ENCODE assay signal across 20 cellular contexts in the genomic region with DNA sequence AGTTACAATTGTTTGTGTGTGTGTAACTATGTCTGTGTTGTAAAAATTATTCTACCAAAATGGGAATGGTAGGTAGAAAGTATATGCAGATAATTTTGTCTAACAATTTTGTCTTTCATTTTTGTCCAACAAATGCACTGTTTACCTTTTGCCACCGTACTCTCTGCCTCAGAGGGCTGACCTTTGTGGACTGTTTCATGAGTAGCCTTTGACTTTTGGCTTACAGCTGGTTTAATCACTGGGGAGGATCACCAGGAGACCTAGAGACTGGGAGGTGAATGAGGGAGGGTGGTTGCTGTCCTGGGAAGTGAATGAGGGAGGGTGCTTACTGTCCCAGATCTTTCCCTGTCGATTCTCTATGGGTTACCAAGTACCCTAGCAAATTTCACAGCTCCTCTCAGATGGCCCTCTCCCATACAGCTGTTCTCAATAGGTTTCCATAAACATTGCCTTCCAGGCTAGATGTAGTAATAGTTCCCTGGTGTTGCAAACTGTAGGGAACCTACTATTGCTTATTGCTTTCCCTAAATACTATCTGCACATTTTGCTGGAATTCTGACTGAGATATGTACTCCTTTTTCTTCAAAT. TPM values are rescaled to one million over a fixed set of nuclear protein-coding genes. Genes with fewer than 3 reads are reported as not detected.
A peak's percentile ranks its signal among the peaks of the same experiment; 100 is the strongest.
DNase-seq lines count a peak whose midpoint lies in the region; ATAC-seq, FAIRE-seq and TF ChIP-seq lines count a peak whose summit lies in the region.
"Had no signal": no experiment of that assay in that cellular context is flagged by ENCODE, and none has a peak within 500 bp of the region (broad histone marks: within the 10 kb centered on the region; RNA-seq: fewer than 3 reads in every experiment).

No MANE protein-coding gene starts in this region.

- ATAC-seq in left lobe of liver (peak; percentile 92), HG03135 (IDR thresholded peaks at IDR 0.05; ENCODE audit: unreplicated experiment) (no peak)
- ATAC-seq in stimulated activated naive B cell treated with anti-CD40 and anti-IgM and Interleukin-4, amounts not matched to agents 10 μg/mL and 1 μg/mL and 100 μg/mL, for 72 hours (replicated peaks) = no peak
- ATAC-seq: A549, Right ventricle myocardium inferior had no signal

- peak overlapping the region; percentile 41 for H3K27ac ChIP-seq in OCI-LY1 (ENCODE audit: low read depth, low read length, poor library complexity, severe bottlenecking)
- no peak overlapping the region for H3K27ac ChIP-seq in mesendoderm (ENCODE audit: low read depth, low read length)
- H3K27ac ChIP-seq: A549, SJSA1 had no signal

- H3K4me3 ChIP-seq in OCI-LY1 (ENCODE audit: low read depth, low read length, poor library complexity, severe bottlenecking) (no peak overlapping the region), mesendoderm (ENCODE audit: low read length) (no peak overlapping the region)
- H3K4me3 ChIP-seq: A549, SJSA1 had no signal

- no peak overlapping the region for H3K9ac ChIP-seq in OCI-LY1 (ENCODE audit: low read length)
- H3K9ac ChIP-seq in mesendoderm (ENCODE audit: low read length) = no peak overlapping the region

- H3K9me2 ChIP-seq in OCI-LY1 (ENCODE audit: low read depth, low read length) = no peaks in the 10 kb centered on the region

- no peaks in the 10 kb centered on the region for H3K79me1 ChIP-seq in mesendoderm (ENCODE audit: low read length)

- H3K9me3 ChIP-seq in OCI-LY1 (ENCODE audit: low read length) = 0 out of 2 replicates have a peak, but pooled peaks cover 2% of the 10 kb centered on the region
- H3K9me3 ChIP-seq: A549, SJSA1 had no signal

- H2BK120ac ChIP-seq in mesendoderm (ENCODE audit: low read depth, low read length) = no peak overlapping the region

- H3K23ac ChIP-seq in mesendoderm (ENCODE audit: low read length) = no peak overlapping the region

- H2AK5ac ChIP-seq in mesendoderm (ENCODE audit: low read length) = no peak overlapping the region

- peaks cover 9% of the 10 kb centered on the region for H3F3A ChIP-seq in OCI-LY1 (ENCODE audit: insufficient read depth, low read length)

- peak; percentile 16 for FAIRE-seq in GM12891 (lab: Jason Lieb, UNC)
- FAIRE-seq: A549, H54 had no signal

- peak overlapping the region in 1 of 2 donors; percentile 20 for H3K4me3 Mint-ChIP-seq in stimulated activated naive B cell treated with anti-CD40 and anti-IgM and Interleukin-4, amounts not matched to agents 10 μg/mL and 1 μg/mL and 100 μg/mL, for 72 hours
- H3K4me3 Mint-ChIP-seq: CD4-positive, alpha-beta memory T cell had no signal

- no peak overlapping the region for H4K8ac ChIP-seq in mesendoderm (ENCODE audit: low read depth, low read length)

- no peaks in the 10 kb centered on the region for H3K36me3 Mint-ChIP-seq in stimulated activated naive B cell treated with anti-CD40 and anti-IgM and Interleukin-4, amounts not matched to agents 10 μg/mL and 1 μg/mL and 100 μg/mL, for 72 hours
- H3K36me3 Mint-ChIP-seq: CD4-positive, alpha-beta memory T cell had no signal

- H3K36me3 ChIP-seq in OCI-LY1 (ENCODE audit: insufficient read depth, low read length) (no peaks in the 10 kb centered on the region), mesendoderm (ENCODE audit: control insufficient read depth, insufficient read depth, low read length) (no peaks in the 10 kb centered on the region)
- H3K36me3 ChIP-seq: SJSA1 had no signal

- no peak for TF ChIP-seq POLR2A in GM12891 (IDR thresholded peaks at IDR 0.05; ENCODE audit: low read depth, low read length)

- no peak overlapping the region for H4K5ac ChIP-seq in mesendoderm (ENCODE audit: low read length)

- H3K9me3 Mint-ChIP-seq in stimulated activated naive B cell treated with anti-CD40 and anti-IgM and Interleukin-4, amounts not matched to agents 10 μg/mL and 1 μg/mL and 100 μg/mL, for 72 hours = peaks cover 0 to 3% of the 10 kb centered on the region in 2 donors
- H3K9me3 Mint-ChIP-seq: CD4-positive, alpha-beta memory T cell had no signal

- no peak for TF ChIP-seq CTCF in OCI-LY1 (IDR thresholded peaks at IDR 0.05; ENCODE audit: low read length)

- no peak overlapping the region for H2BK5ac ChIP-seq in mesendoderm (ENCODE audit: low read length)

- H3K4me2 ChIP-seq in OCI-LY1 (ENCODE audit: low read length) (no peak overlapping the region), mesendoderm (ENCODE audit: low read length) (no peak overlapping the region)
- H3K4me2 ChIP-seq: A549 had no signal

- H3K4me1 Mint-ChIP-seq in stimulated activated naive B cell treated with anti-CD40 and anti-IgM and Interleukin-4, amounts not matched to agents 10 μg/mL and 1 μg/mL and 100 μg/mL, for 72 hours = peaks cover 35 to 64% of the 10 kb centered on the region in 2 donors
- H3K4me1 Mint-ChIP-seq: CD4-positive, alpha-beta memory T cell had no signal

- H3K27ac Mint-ChIP-seq in stimulated activated naive B cell treated with anti-CD40 and anti-IgM and Interleukin-4, amounts not matched to agents 10 μg/mL and 1 μg/mL and 100 μg/mL, for 72 hours = peak overlapping the region; percentile 72
- H3K27ac Mint-ChIP-seq: CD4-positive, alpha-beta memory T cell had no signal

- H4K20me1 ChIP-seq in OCI-LY1 (ENCODE audit: insufficient read depth, low read length) = no peaks in the 10 kb centered on the region

- no peak overlapping the region for H2AFZ ChIP-seq in OCI-LY1 (ENCODE audit: low read length)

- no peak overlapping the region for H2BK15ac ChIP-seq in mesendoderm (replicated peaks; ENCODE audit: low read depth)

- no CpG with 5 or more reads among the region's 2 CpGs for WGBS in mesendoderm (ENCODE audit: extremely low coverage, insufficient coverage, low lambda C conversion rate)

- H3K27me3 ChIP-seq in OCI-LY1 (ENCODE audit: insufficient read depth, low read length) = no peaks in the 10 kb centered on the region
- H3K27me3 ChIP-seq in mesendoderm (ENCODE audit: insufficient read depth, low read length, poor library complexity) = no peaks in the 10 kb centered on the region

- H3K79me2 ChIP-seq in OCI-LY1 (ENCODE audit: insufficient read depth, low read length) (no peaks in the 10 kb centered on the region), mesendoderm (ENCODE audit: control insufficient read depth, insufficient read depth, low read length) (no peaks in the 10 kb centered on the region)

- H3K27me3 Mint-ChIP-seq in stimulated activated naive B cell treated with anti-CD40 and anti-IgM and Interleukin-4, amounts not matched to agents 10 μg/mL and 1 μg/mL and 100 μg/mL, for 72 hours = no peaks in the 10 kb centered on the region

- no peak overlapping the region for H3K4ac ChIP-seq in mesendoderm (ENCODE audit: low read depth, low read length)

- H3K18ac ChIP-seq in mesendoderm (ENCODE audit: low read length) = no peak overlapping the region

- DNase-seq in GM12891 (ENCODE audit: insufficient read length, low spot score) (no peak), left lobe of liver (ENCODE audit: low spot score) (peak; percentile 72), mesendoderm (no peak), NCI-H2029 treated with DMSO at 0.1 percent for 48 hours (lab: John Stamatoyannopoulos, UW) (no peak)
- no peak for DNase-seq in stimulated activated naive B cell treated with anti-CD40 and anti-IgM and Interleukin-4, amounts not matched to agents 10 μg/mL and 1 μg/mL and 100 μg/mL, for 72 hours
- DNase-seq: CD4-positive, alpha-beta memory T cell; DMS153; GDM1; NCI-H1092 treated with DMSO at 0.1 percent for 48 hours; NCI-H1436 treated with DMSO at 0.1 percent for 48 hours; NCI-H1930; NCI-H2227 treated with DMSO at 0.1 percent for 48 hours; NCI-H510A treated with DMSO at 0.1 percent for 48 hours; NCI-H774 had no signal

- H3K4me1 ChIP-seq in OCI-LY1 (ENCODE audit: insufficient read depth, low read length, severe bottlenecking) = peaks cover 54% of the 10 kb centered on the region
- no peaks in the 10 kb centered on the region for H3K4me1 ChIP-seq in mesendoderm (ENCODE audit: control insufficient read depth, low read depth, low read length)
- H3K4me1 ChIP-seq: SJSA1 had no signal

- no peak overlapping the region for H3K56ac ChIP-seq in mesendoderm (ENCODE audit: low read length)

TF ChIP-seq in GM12891, 5 proteins besides CTCF, POLR2A, EP300 and RAD21:
- TF ChIP-seq POU2F2 (IDR thresholded peaks at IDR 0.05; ENCODE audit: low read depth, low read length) = no peak
- TF ChIP-seq PAX5 (IDR thresholded peaks at IDR 0.05; ENCODE audit: insufficient read depth, low read length, severe bottlenecking) = no peak
- no peak for TF ChIP-seq TAF1 (IDR thresholded peaks at IDR 0.05; ENCODE audit: low read depth, low read length)
- no peak for TF ChIP-seq POLR2AphosphoS5 (IDR thresholded peaks at IDR 0.05; ENCODE audit: low read depth, low read length)

RNA-seq across cellular contexts. Expression of gene CXXC1, which starts 26.5 kb away (rescaled TPM):
- 107 TPM for polyA plus RNA-seq in GM12891 (2012; ENCODE audit: low read depth, missing spikeins)
- 35.1 TPM for total RNA-seq in left lobe of liver
- 45.7 TPM for polyA plus RNA-seq in mesendoderm (2013, experiment 1 of 2)
- polyA plus RNA-seq in mesendoderm (2013, experiment 2 of 2) = 46.0 TPM

RNA-seq across cellular contexts. Expression of gene MBD1, which starts 32.6 kb away (rescaled TPM):
- 63.6 TPM for polyA plus RNA-seq in GM12891 (2012; ENCODE audit: low read depth, missing spikeins)
- 33.6 TPM for total RNA-seq in left lobe of liver
- 30.1 TPM for polyA plus RNA-seq in mesendoderm (2013, experiment 1 of 2)
- polyA plus RNA-seq in mesendoderm (2013, experiment 2 of 2) = 29.6 TPM

RNA-seq across cellular contexts. Expression of gene CFAP53, which starts 47.7 kb away (rescaled TPM):
- 0.22 TPM for polyA plus RNA-seq in GM12891 (2012; ENCODE audit: low read depth, missing spikeins)
- 0.25 TPM for total RNA-seq in left lobe of liver
- polyA plus RNA-seq in mesendoderm (2013, experiment 1 of 2) = 0.20 TPM
- polyA plus RNA-seq in mesendoderm (2013, experiment 2 of 2) = 0.07 TPM
- total RNA-seq: Right ventricle myocardium inferior had no signal
